Comparison of ENCODE assay signal across 2 cellular contexts in genomic region chr6:34556031-34556471, GRCh38.
TF ChIP-seq lines count a peak whose summit lies in the region.

SPDEF (minus strand) TSS chr6:34556329; CDS start chr6:34544455, 11,874 bp downstream.

TF ChIP-seq in A549, 52 proteins besides CTCF, POLR2A, EP300 and RAD21 (continued from another document):
- TF ChIP-seq CBX8 (IDR thresholded peaks at IDR 0.05) (no peak), ZFP36 (IDR thresholded peaks at IDR 0.05; ENCODE audit: borderline replicate concordance, partially characterized antibody) (no peak), BCL3 (IDR thresholded peaks at IDR 0.05) (no peak), RNF2 (IDR thresholded peaks at IDR 0.05; ENCODE audit: borderline replicate concordance, low read depth) (no peak), E2F6 (IDR thresholded peaks at IDR 0.05; ENCODE audit: borderline replicate concordance, low read depth) (no peak), RARB (CRISPR knock-in tag; IDR thresholded peaks at IDR 0.05) (no peak), RFX5 (IDR thresholded peaks at IDR 0.05) (no peak)

TF ChIP-seq in IMR-90, 13 proteins besides CTCF, POLR2A, EP300 and RAD21 (continued from another document):
- TF ChIP-seq BHLHE40 (IDR thresholded peaks at IDR 0.05; ENCODE audit: low read depth, low read length) (no peak), USF2 (IDR thresholded peaks at IDR 0.05; ENCODE audit: low read depth, low read length) (no peak), SMC3 (IDR thresholded peaks at IDR 0.05; ENCODE audit: low read depth, low read length) (no peak), FOS (IDR thresholded peaks at IDR 0.05; ENCODE audit: low read depth, low read length) (no peak), MAFK (IDR thresholded peaks at IDR 0.05; ENCODE audit: low read depth, low read length) (no peak), RCOR1 (IDR thresholded peaks at IDR 0.05; ENCODE audit: insufficient replicate concordance, low read length) (no peak), CEBPB (IDR thresholded peaks at IDR 0.05; ENCODE audit: low read depth, low read length) (no peak), MXI1 (IDR thresholded peaks at IDR 0.05; ENCODE audit: borderline replicate concordance, low read depth, low read length) (no peak), NFE2L2 (IDR thresholded peaks at IDR 0.05; ENCODE audit: low read depth, low read length) (no peak), RFX5 (IDR thresholded peaks at IDR 0.05; ENCODE audit: low read depth, low read length) (no peak), ELK1 (IDR thresholded peaks at IDR 0.05; ENCODE audit: borderline replicate concordance, low read depth, low read length) (no peak), MAZ (IDR thresholded peaks at IDR 0.05; ENCODE audit: borderline replicate concordance, low read depth, low read length) (no peak)
